In the genomic region with DNA sequence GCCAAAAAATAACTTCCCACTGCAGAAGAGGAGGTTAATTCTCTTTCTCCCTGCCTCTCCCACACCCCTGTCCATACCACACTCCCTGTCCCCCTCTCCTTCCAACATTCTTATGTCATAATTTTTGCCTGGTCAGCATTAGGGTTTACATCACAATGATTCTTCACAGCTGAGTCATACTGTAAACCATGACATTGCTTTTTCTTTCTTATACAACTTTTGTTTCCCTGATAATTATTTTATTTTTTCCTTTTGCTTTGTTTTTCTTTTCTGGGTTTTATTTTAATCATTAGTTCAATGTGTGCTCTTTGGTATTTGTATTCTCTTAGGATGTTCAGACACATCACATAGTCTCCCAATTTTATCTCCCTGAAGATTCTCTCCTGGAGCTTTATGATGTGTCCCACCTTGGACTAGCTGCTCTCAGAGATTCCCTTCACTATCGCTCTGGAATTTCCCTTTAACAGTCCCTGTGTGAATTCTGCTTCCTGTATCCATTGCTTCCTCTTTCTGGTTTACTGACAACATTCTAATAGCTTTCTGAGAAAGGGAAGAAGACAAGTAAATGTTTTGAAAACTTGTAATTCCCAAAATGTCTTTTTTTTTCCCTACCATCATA, we compare ENCODE assay signal across 16 cellular contexts.
A peak's percentile ranks its signal among the peaks of the same experiment; 100 is the strongest.
DNase-seq lines count a peak whose midpoint lies in the region; ATAC-seq and TF ChIP-seq lines count a peak whose summit lies in the region.
"Had no signal": no experiment of that assay in that cellular context is flagged by ENCODE, and none has a peak within 500 bp of the region (broad histone marks: within the 10 kb centered on the region; RNA-seq: fewer than 3 reads in every experiment).

No MANE protein-coding gene starts in this region.

- ATAC-seq in GM21390 (IDR thresholded peaks at IDR 0.05; ENCODE audit: unreplicated experiment) = no peak

- DNase-seq in HS-5 (ENCODE audit: low read depth) (peak; percentile 50), SW480 (ENCODE audit: low spot score) (peak; percentile 35), fibroblast of villous mesenchyme (ENCODE audit: low read depth) (peak; percentile 12), skeletal muscle cell (ENCODE audit: low read depth) (peak; percentile 20), medulla oblongata (ENCODE audit: extremely low spot score) (no peak), OCI-M2 (lab: John Stamatoyannopoulos, UW; ENCODE audit: unreplicated experiment) (no peak)
- DNase-seq in activated naive CD4-positive, alpha-beta T cell (lab: John Stamatoyannopoulos, UW) = no peak
- DNase-seq: activated CD4-positive, alpha-beta T cell treated with anti-CD3 and anti-CD28 coated beads, Interleukin-2, amount 50 U/mL, for 4 hours; activated naive CD8-positive, alpha-beta T cell treated with anti-CD3 and anti-CD28 coated beads for 36 hours; DMS153; endodermal cell; islet precursor cell; NCI-H510A; nucleus accumbens; stimulated activated CD4-positive, alpha-beta T cell treated with anti-CD3 and anti-CD28 coated beads, Interleukin-4, amount 100 ng/mL, for 4 hours had no signal

- no peak overlapping the region for H3K4me3 ChIP-seq in fibroblast of villous mesenchyme (ENCODE audit: low read depth, low read length)
- H3K4me3 ChIP-seq in skeletal muscle cell (ENCODE audit: low read depth, low read length) = no peak overlapping the region

- no peak for TF ChIP-seq CTCF in fibroblast of villous mesenchyme (IDR thresholded peaks at IDR 0.05; ENCODE audit: insufficient read depth, low read depth, low read length)

Comparison
In these comparisons a context has a peak if more than half of its experiments do, and no peak if none do; other contexts are left out.
1. DNase-seq: peak in HS-5 (single experiment), SW480 (single experiment), fibroblast of villous mesenchyme (single experiment) and skeletal muscle cell (single experiment); none in activated naive CD4-positive, alpha-beta T cell (0 of 4), medulla oblongata (single experiment) and OCI-M2 (single experiment).